25 cellular contexts compared by ENCODE assay signal in genomic region chr2:145379934-145380333, GRCh38.
"Had no signal": no experiment of that assay in that cellular context is flagged by ENCODE, and none has a peak within 500 bp of the region (broad histone marks: within the 10 kb centered on the region; RNA-seq: fewer than 3 reads in every experiment).

No MANE protein-coding gene starts in this region.

- H3K4me2 ChIP-seq: neural progenitor cell had no signal

- H3K9me3 Mint-ChIP-seq: activated CD4-positive, alpha-beta T cell treated with anti-CD3 and anti-CD28 coated beads, Interleukin-2, amount 10 ng/mL, durations not matched to agents 7 days and 5 days; activated CD8-positive, alpha-beta T cell treated with anti-CD3 and anti-CD28 coated beads for 36 hours; memory B cell; neural progenitor cell; stimulated activated naive CD8-positive, alpha-beta T cell treated with anti-CD3 and anti-CD28 coated beads, Interleukin-15, Interleukin-2, amounts not matched to agents 100 ng/mL and 50 ng/mL, for 24 hours had no signal

- H3K4me3 Mint-ChIP-seq: activated CD4-positive, alpha-beta T cell treated with anti-CD3 and anti-CD28 coated beads, Interleukin-2, amount 10 ng/mL, durations not matched to agents 7 days and 5 days; activated CD8-positive, alpha-beta memory T cell treated with anti-CD3 and anti-CD28 coated beads, Interleukin-2, amount 10 ng/mL, durations not matched to agents 7 days and 5 days; activated CD8-positive, alpha-beta T cell treated with anti-CD3 and anti-CD28 coated beads for 36 hours; memory B cell; naive thymus-derived CD4-positive, alpha-beta T cell; neural progenitor cell; stimulated activated naive CD8-positive, alpha-beta T cell treated with anti-CD3 and anti-CD28 coated beads, Interleukin-15, Interleukin-2, amounts not matched to agents 100 ng/mL and 50 ng/mL, for 24 hours had no signal

- H3K27ac Mint-ChIP-seq: activated CD4-positive, alpha-beta T cell treated with anti-CD3 and anti-CD28 coated beads, Interleukin-2, amount 10 ng/mL, durations not matched to agents 7 days and 5 days; activated CD8-positive, alpha-beta memory T cell treated with anti-CD3 and anti-CD28 coated beads, Interleukin-2, amount 10 ng/mL, durations not matched to agents 7 days and 5 days; activated CD8-positive, alpha-beta T cell treated with anti-CD3 and anti-CD28 coated beads for 36 hours; activated naive CD4-positive, alpha-beta T cell treated with anti-CD3 and anti-CD28 coated beads, Interleukin-2, amount 50 U/mL, for 72 hours; memory B cell; naive thymus-derived CD4-positive, alpha-beta T cell; neural progenitor cell; stimulated activated naive CD8-positive, alpha-beta T cell treated with anti-CD3 and anti-CD28 coated beads, Interleukin-15, Interleukin-2, amounts not matched to agents 100 ng/mL and 50 ng/mL, for 24 hours had no signal

- H3K27ac ChIP-seq: adrenal gland, ascending aorta, coronary artery, esophagus muscularis mucosa, heart left ventricle, neural progenitor cell, spleen, thyroid gland, upper lobe of right lung, WERI-Rb-1 had no signal

- H3K27me3 ChIP-seq: adrenal gland, ascending aorta, esophagus muscularis mucosa, heart left ventricle, neural progenitor cell, spleen, thyroid gland, upper lobe of right lung had no signal

- FAIRE-seq: bronchial epithelial cell had no signal

- H3K4me3 ChIP-seq: adrenal gland, ascending aorta, coronary artery, esophagus muscularis mucosa, heart left ventricle, mucosa of descending colon, neural progenitor cell, spleen, thyroid gland, upper lobe of right lung had no signal

- DNase-seq: activated CD4-positive, alpha-beta T cell treated with anti-CD3 and anti-CD28 coated beads, Interleukin-2, amount 10 ng/mL, durations not matched to agents 7 days and 5 days; activated CD4-positive, CD25-positive, alpha-beta regulatory T cell treated with anti-CD3 and anti-CD28 coated beads, Interleukin-2, amount 50 U/mL, for 72 hours; activated CD8-positive, alpha-beta memory T cell treated with anti-CD3 and anti-CD28 coated beads, Interleukin-2, amount 10 ng/mL, durations not matched to agents 7 days and 5 days; activated CD8-positive, alpha-beta T cell treated with anti-CD3 and anti-CD28 coated beads for 36 hours; activated gamma-delta T cell treated with Interleukin-2 at 50 U/mL for 16 hours; adrenal gland; heart left ventricle; islet precursor cell; left colon; mucosa of descending colon; naive thymus-derived CD4-positive, alpha-beta T cell; spleen; T-helper 1 cell; thyroid gland; upper lobe of right lung; WERI-Rb-1 had no signal

- H3K36me3 ChIP-seq: adrenal gland, ascending aorta, esophagus muscularis mucosa, heart left ventricle, neural progenitor cell, spleen, thyroid gland, upper lobe of right lung, WERI-Rb-1 had no signal

- H3K9ac ChIP-seq: neural progenitor cell had no signal

- ATAC-seq: activated CD8-positive, alpha-beta memory T cell treated with anti-CD3 and anti-CD28 coated beads, Interleukin-2, amount 10 ng/mL, durations not matched to agents 7 days and 5 days; activated CD8-positive, alpha-beta T cell treated with anti-CD3 and anti-CD28 coated beads for 36 hours; activated naive CD4-positive, alpha-beta T cell treated with anti-CD3 and anti-CD28 coated beads, Interleukin-2, amount 50 U/mL, for 72 hours; heart left ventricle; left colon; mucosa of descending colon; naive thymus-derived CD4-positive, alpha-beta T cell; sciatic nerve; upper lobe of right lung had no signal

- H3K4me1 ChIP-seq: adrenal gland, ascending aorta, esophagus muscularis mucosa, heart left ventricle, neural progenitor cell, spleen, thyroid gland, upper lobe of right lung had no signal

- H3K9me3 ChIP-seq: ascending aorta, esophagus muscularis mucosa, heart left ventricle, mucosa of descending colon, spleen, thyroid gland, upper lobe of right lung had no signal

- H3K27me3 Mint-ChIP-seq: memory B cell; stimulated activated naive CD8-positive, alpha-beta T cell treated with anti-CD3 and anti-CD28 coated beads, Interleukin-15, Interleukin-2, amounts not matched to agents 100 ng/mL and 50 ng/mL, for 24 hours had no signal

- H3K36me3 Mint-ChIP-seq: activated CD8-positive, alpha-beta memory T cell treated with anti-CD3 and anti-CD28 coated beads, Interleukin-2, amount 10 ng/mL, durations not matched to agents 7 days and 5 days; activated naive CD4-positive, alpha-beta T cell treated with anti-CD3 and anti-CD28 coated beads, Interleukin-2, amount 50 U/mL, for 72 hours; memory B cell; naive thymus-derived CD4-positive, alpha-beta T cell; neural progenitor cell had no signal

- H3K4me1 Mint-ChIP-seq: activated CD4-positive, alpha-beta T cell treated with anti-CD3 and anti-CD28 coated beads, Interleukin-2, amount 10 ng/mL, durations not matched to agents 7 days and 5 days; activated CD8-positive, alpha-beta memory T cell treated with anti-CD3 and anti-CD28 coated beads, Interleukin-2, amount 10 ng/mL, durations not matched to agents 7 days and 5 days; memory B cell; naive thymus-derived CD4-positive, alpha-beta T cell; neural progenitor cell had no signal
